In the genomic region with DNA sequence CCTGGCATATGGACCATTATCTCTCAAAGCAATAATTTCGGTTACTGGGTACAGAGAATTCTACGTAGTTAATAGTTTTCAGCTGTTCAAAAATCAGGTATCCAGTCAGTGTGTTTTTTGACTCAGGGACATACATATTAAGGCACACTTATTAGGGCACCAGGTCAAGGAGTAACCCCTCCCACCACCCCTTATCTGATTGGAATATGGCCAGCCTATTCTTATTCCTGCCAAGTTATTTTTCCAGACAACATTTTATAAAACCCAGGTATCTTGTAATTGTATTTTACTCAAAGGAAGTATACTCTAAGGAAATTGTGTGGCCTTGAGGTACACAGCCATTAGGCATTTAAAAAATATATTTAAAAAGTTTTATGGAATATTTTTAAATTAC, we compare ENCODE assay signal across 10 cellular contexts. TPM values are rescaled to one million over a fixed set of nuclear protein-coding genes. Genes with fewer than 3 reads are reported as not detected.
DNase-seq lines count a peak whose midpoint lies in the region; ATAC-seq and TF ChIP-seq lines count a peak whose summit lies in the region.
"Had no signal": no experiment of that assay in that cellular context is flagged by ENCODE, and none has a peak within 500 bp of the region (broad histone marks: within the 10 kb centered on the region; RNA-seq: fewer than 3 reads in every experiment).

No MANE protein-coding gene starts in this region.

- peak overlapping the region; percentile 95 for H3K4me2 ChIP-seq in SU-DHL-6 (ENCODE audit: low read depth, low read length, poor library complexity, severe bottlenecking)

- intact Hi-C loops in activated CD4-positive, alpha-beta memory T cell treated with anti-CD3 and anti-CD28 coated beads for 36 hours (cut with micrococcal nuclease): loop anchor here (2.0 to 5.0 kb wide), 3 partner anchors 49 to 371 kb away; partner anchors contain the start of gene SAT1

- POLR2A ChIA-PET in activated CD4-positive, alpha-beta memory T cell treated with anti-CD3 and anti-CD28 coated beads for 36 hours (lab: Charles Lee): no interaction called here
- POLR2A ChIA-PET in activated CD4-positive, alpha-beta memory T cell treated with anti-CD3 and anti-CD28 coated beads, Interleukin-2, amount 10 ng/mL, durations not matched to agents 7 days and 5 days (lab: Charles Lee): no interaction called here

- H3K9ac ChIP-seq in SU-DHL-6 (ENCODE audit: low read length): no peak overlapping the region

- H3K9me3 ChIP-seq in SU-DHL-6 (ENCODE audit: insufficient read depth, low read length): no peaks in the 10 kb centered on the region

- TF ChIP-seq CTCF in SU-DHL-6 (IDR thresholded peaks at IDR 0.05; ENCODE audit: insufficient read depth, low read length, poor library complexity, severe bottlenecking) (no peak), fibroblast of pulmonary artery (IDR thresholded peaks at IDR 0.05; ENCODE audit: low read length, missing control alignments) (no peak)

- peaks cover 3% of the 10 kb centered on the region; the same call in 1 of the 2 replicates for H4K20me1 ChIP-seq in SU-DHL-6 (ENCODE audit: low read depth, low read length)

- no peaks in the 10 kb centered on the region for H3K9me2 ChIP-seq in SU-DHL-6 (replicated peaks; ENCODE audit: insufficient read depth, low read length)

- peaks cover 85% of the 10 kb centered on the region for H3K79me2 ChIP-seq in SU-DHL-6 (ENCODE audit: insufficient read depth, low read length)

- H2AFZ ChIP-seq in SU-DHL-6 (ENCODE audit: low read depth, low read length, severe bottlenecking): no peak overlapping the region

- H3K4me1 Mint-ChIP-seq in activated CD4-positive, alpha-beta memory T cell treated with anti-CD3 and anti-CD28 coated beads for 36 hours (ENCODE audit: low read depth): peaks cover 55% of the 10 kb centered on the region
- H3K4me1 Mint-ChIP-seq in activated CD4-positive, alpha-beta memory T cell treated with anti-CD3 and anti-CD28 coated beads, Interleukin-2, amount 10 ng/mL, durations not matched to agents 7 days and 5 days: peaks cover 50% of the 10 kb centered on the region
- peaks cover 49% of the 10 kb centered on the region for H3K4me1 Mint-ChIP-seq in stimulated activated effector memory CD8-positive, alpha-beta T cell treated with anti-CD3 and anti-CD28 coated beads, Interleukin-12 subunit alpha, Interleukin-12 subunit beta, amount 100 ng/mL, for 72 hours

- DNase-seq in activated CD4-positive, alpha-beta memory T cell treated with anti-CD3 and anti-CD28 coated beads for 36 hours: no peak
- no peak for DNase-seq in activated CD4-positive, alpha-beta memory T cell treated with anti-CD3 and anti-CD28 coated beads, Interleukin-2, amount 10 ng/mL, durations not matched to agents 7 days and 5 days
- DNase-seq in fibroblast of pulmonary artery (ENCODE audit: low read depth) (no peak), medulla oblongata (ENCODE audit: extremely low spot score) (no peak)
- no peak for DNase-seq in stimulated activated effector memory CD8-positive, alpha-beta T cell treated with anti-CD3 and anti-CD28 coated beads, Interleukin-12 subunit alpha, Interleukin-12 subunit beta, amount 100 ng/mL, for 72 hours (ENCODE audit: low spot score in 2 of 2)
- DNase-seq: hippocampal formation, NCI-H2029 treated with DMSO at 0.1 percent for 48 hours had no signal

- H3K36me3 ChIP-seq in SU-DHL-6 (ENCODE audit: low read length): 0 out of 2 replicates have a peak, but pooled peaks cover 3% of the 10 kb centered on the region

- peaks cover 4% of the 10 kb centered on the region; the same call in 1 of the 2 replicates for H3F3A ChIP-seq in SU-DHL-6 (ENCODE audit: insufficient read depth)

- peaks cover 25% of the 10 kb centered on the region for H3K36me3 Mint-ChIP-seq in activated CD4-positive, alpha-beta memory T cell treated with anti-CD3 and anti-CD28 coated beads for 36 hours
- H3K36me3 Mint-ChIP-seq in activated CD4-positive, alpha-beta memory T cell treated with anti-CD3 and anti-CD28 coated beads, Interleukin-2, amount 10 ng/mL, durations not matched to agents 7 days and 5 days (ENCODE audit: low read depth): peaks cover 50% of the 10 kb centered on the region
- H3K36me3 Mint-ChIP-seq in stimulated activated effector memory CD8-positive, alpha-beta T cell treated with anti-CD3 and anti-CD28 coated beads, Interleukin-12 subunit alpha, Interleukin-12 subunit beta, amount 100 ng/mL, for 72 hours: peaks cover 80% of the 10 kb centered on the region

- no peak overlapping the region for H3K4me3 Mint-ChIP-seq in activated CD4-positive, alpha-beta memory T cell treated with anti-CD3 and anti-CD28 coated beads for 36 hours
- H3K4me3 Mint-ChIP-seq in activated CD4-positive, alpha-beta memory T cell treated with anti-CD3 and anti-CD28 coated beads, Interleukin-2, amount 10 ng/mL, durations not matched to agents 7 days and 5 days: no peak overlapping the region
- peak overlapping the region; percentile 89 for H3K4me3 Mint-ChIP-seq in stimulated activated effector memory CD8-positive, alpha-beta T cell treated with anti-CD3 and anti-CD28 coated beads, Interleukin-12 subunit alpha, Interleukin-12 subunit beta, amount 100 ng/mL, for 72 hours

- no peak for ATAC-seq in stimulated activated effector memory CD8-positive, alpha-beta T cell treated with anti-CD3 and anti-CD28 coated beads, Interleukin-12 subunit alpha, Interleukin-12 subunit beta, amount 100 ng/mL, for 72 hours
- ATAC-seq in HG03159 (IDR thresholded peaks at IDR 0.05; ENCODE audit: unreplicated experiment) (no peak), GM18873 (IDR thresholded peaks at IDR 0.05; ENCODE audit: low FRiP score, unreplicated experiment) (no peak)

- H3K27ac Mint-ChIP-seq in activated CD4-positive, alpha-beta memory T cell treated with anti-CD3 and anti-CD28 coated beads for 36 hours: peak overlapping the region; percentile 83
- H3K27ac Mint-ChIP-seq in activated CD4-positive, alpha-beta memory T cell treated with anti-CD3 and anti-CD28 coated beads, Interleukin-2, amount 10 ng/mL, durations not matched to agents 7 days and 5 days: no peak overlapping the region
- H3K27ac Mint-ChIP-seq in stimulated activated effector memory CD8-positive, alpha-beta T cell treated with anti-CD3 and anti-CD28 coated beads, Interleukin-12 subunit alpha, Interleukin-12 subunit beta, amount 100 ng/mL, for 72 hours: peak overlapping the region; percentile 83

- H3K9me3 Mint-ChIP-seq in activated CD4-positive, alpha-beta memory T cell treated with anti-CD3 and anti-CD28 coated beads for 36 hours: no peaks in the 10 kb centered on the region
- no peaks in the 10 kb centered on the region for H3K9me3 Mint-ChIP-seq in activated CD4-positive, alpha-beta memory T cell treated with anti-CD3 and anti-CD28 coated beads, Interleukin-2, amount 10 ng/mL, durations not matched to agents 7 days and 5 days
- H3K9me3 Mint-ChIP-seq in stimulated activated effector memory CD8-positive, alpha-beta T cell treated with anti-CD3 and anti-CD28 coated beads, Interleukin-12 subunit alpha, Interleukin-12 subunit beta, amount 100 ng/mL, for 72 hours: no peaks in the 10 kb centered on the region

- H3K27me3 ChIP-seq in SU-DHL-6 (ENCODE audit: low read length): no peaks in the 10 kb centered on the region

- H3K27ac ChIP-seq in SU-DHL-6 (ENCODE audit: low read depth, low read length): no peak overlapping the region; the same call in 1 of the 2 replicates

- H3K27me3 Mint-ChIP-seq in activated CD4-positive, alpha-beta memory T cell treated with anti-CD3 and anti-CD28 coated beads for 36 hours: no peaks in the 10 kb centered on the region
- H3K27me3 Mint-ChIP-seq in activated CD4-positive, alpha-beta memory T cell treated with anti-CD3 and anti-CD28 coated beads, Interleukin-2, amount 10 ng/mL, durations not matched to agents 7 days and 5 days: no peaks in the 10 kb centered on the region

- H3K4me3 ChIP-seq in SU-DHL-6 (ENCODE audit: insufficient read depth, low read length, poor library complexity, severe bottlenecking) (no peak overlapping the region), fibroblast of pulmonary artery (replicated peaks; ENCODE audit: low read depth, low read length) (peak overlapping the region; percentile 1)

- CTCF ChIA-PET in activated CD4-positive, alpha-beta memory T cell treated with anti-CD3 and anti-CD28 coated beads for 36 hours (lab: Charles Lee): no interaction called here
- CTCF ChIA-PET in activated CD4-positive, alpha-beta memory T cell treated with anti-CD3 and anti-CD28 coated beads, Interleukin-2, amount 10 ng/mL, durations not matched to agents 7 days and 5 days (lab: Charles Lee): no interaction called here

RNA-seq across cellular contexts. Expression of gene ZFX, which starts 4.3 kb away (rescaled TPM):
- total RNA-seq in activated CD4-positive, alpha-beta memory T cell treated with anti-CD3 and anti-CD28 coated beads for 36 hours: 10 to 100 TPM; 31.1 to 35.5 TPM
- total RNA-seq in activated CD4-positive, alpha-beta memory T cell treated with anti-CD3 and anti-CD28 coated beads, Interleukin-2, amount 10 ng/mL, durations not matched to agents 7 days and 5 days: 10 to 100 TPM; 40.8 to 43.3 TPM
